Comparison of ENCODE assay signal across 8 cellular contexts in the genomic region with DNA sequence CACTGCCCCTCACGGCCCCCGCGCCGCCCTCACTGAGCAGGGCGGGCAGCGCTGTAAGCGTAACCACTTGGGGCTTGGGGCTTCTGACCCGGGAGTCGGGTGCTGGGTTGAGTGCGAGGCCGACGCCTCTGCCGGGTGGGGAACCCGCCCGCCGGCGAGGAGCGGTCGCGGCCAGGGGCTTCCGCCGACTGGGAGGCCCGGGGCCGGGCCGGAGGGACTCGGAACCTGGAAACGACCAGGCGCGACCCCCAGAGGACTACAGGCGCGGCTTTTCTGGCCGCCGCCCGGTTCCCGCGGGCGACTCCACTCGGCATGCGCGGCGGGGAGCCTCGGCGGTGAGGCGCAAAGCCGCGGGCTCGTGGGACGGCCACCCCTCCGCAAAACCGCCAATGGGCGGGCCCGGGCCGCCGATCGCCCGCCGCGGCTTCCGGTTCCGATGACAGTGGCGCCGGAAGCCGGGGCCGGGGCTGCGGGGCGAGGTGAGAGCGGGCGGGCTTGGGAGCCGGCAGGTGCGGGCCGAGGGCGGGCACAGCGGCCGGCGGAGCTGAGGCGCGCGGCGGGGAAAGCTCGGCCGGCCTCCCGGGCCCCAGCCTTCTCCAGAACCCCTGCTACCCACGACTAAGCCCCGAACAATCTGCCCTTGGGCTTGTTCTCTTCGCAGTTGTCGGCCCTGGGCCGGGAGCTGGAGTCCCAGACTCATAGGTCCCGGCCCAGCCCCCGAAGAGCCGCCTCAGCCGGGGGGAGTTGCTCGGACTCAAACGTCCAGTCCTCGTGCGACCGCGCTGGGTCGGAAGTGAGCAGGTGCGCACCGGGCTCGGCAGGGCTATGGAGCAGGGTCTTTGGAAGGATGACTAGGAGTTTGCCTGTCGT. TPM values are rescaled to one million over a fixed set of nuclear protein-coding genes. Genes with fewer than 3 reads are reported as not detected.
DNase-seq lines count a peak whose midpoint lies in the region; FAIRE-seq and TF ChIP-seq lines count a peak whose summit lies in the region.

A gene with protein sequence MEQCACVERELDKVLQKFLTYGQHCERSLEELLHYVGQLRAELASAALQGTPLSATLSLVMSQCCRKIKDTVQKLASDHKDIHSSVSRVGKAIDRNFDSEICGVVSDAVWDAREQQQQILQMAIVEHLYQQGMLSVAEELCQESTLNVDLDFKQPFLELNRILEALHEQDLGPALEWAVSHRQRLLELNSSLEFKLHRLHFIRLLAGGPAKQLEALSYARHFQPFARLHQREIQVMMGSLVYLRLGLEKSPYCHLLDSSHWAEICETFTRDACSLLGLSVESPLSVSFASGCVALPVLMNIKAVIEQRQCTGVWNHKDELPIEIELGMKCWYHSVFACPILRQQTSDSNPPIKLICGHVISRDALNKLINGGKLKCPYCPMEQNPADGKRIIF (plus strand): TSS at position 439 of the 870 bp plus-strand sequence. CDS start 7,106 bp downstream, outside the sequence.

- H3K9ac ChIP-seq in endothelial cell of umbilical vein (replicated peaks; ENCODE audit: extremely low read depth, insufficient read depth, low read length), result peak within 1 kb of the TSS; percentile 50

- BruUV-seq in OCI-LY7 (replicated peaks; lab: Mats Ljungman, UMichigan), result no TSS peak
- BruUV-seq in endothelial cell of umbilical vein (replicated peaks; lab: Mats Ljungman, UMichigan), result TSS peak; percentile 16

- H4K20me1 ChIP-seq in OCI-LY7 (ENCODE audit: insufficient read depth, low read length), result no peaks in the 10 kb centered on the region
- no peaks in the 10 kb centered on the region for H4K20me1 ChIP-seq in endothelial cell of umbilical vein (replicated peaks; ENCODE audit: control insufficient read depth, extremely low read depth, insufficient read depth, low read length)

- H3K4me1 ChIP-seq in OCI-LY7 (ENCODE audit: insufficient read depth, low read length, poor library complexity, severe bottlenecking) (peaks cover 19% of the 10 kb centered on the region), endothelial cell of umbilical vein (ENCODE audit: control insufficient read depth, extremely low read depth, insufficient read depth, low read length) (peaks cover 11% of the 10 kb centered on the region)

- H3K9me2 ChIP-seq in OCI-LY7 (ENCODE audit: insufficient read depth, low read length), result no peaks in the 10 kb centered on the region

- H3K9me1 ChIP-seq in endothelial cell of umbilical vein (replicated peaks; ENCODE audit: control insufficient read depth, extremely low read depth, insufficient read depth, low read length), result no peaks in the 10 kb centered on the region

- CTCF ChIA-PET in OCI-LY7 (lab: Charles Lee; ENCODE audit: unreplicated experiment) (interaction anchor here (0.5 to 1.4 kb wide), 2 partner anchors 10 to 548 kb away, joined by 3 to 5 read pairs; no protein-coding TSS in a partner anchor), endothelial cell of umbilical vein (lab: Charles Lee) (interaction anchor here (1.0 to 1.5 kb wide), 3 partner anchors 12 to 55 kb away, joined by 3 to 5 read pairs (median 4); no protein-coding TSS in a partner anchor)

- H3K9me3 ChIP-seq in OCI-LY7 (ENCODE audit: low read length), result no peaks in the 10 kb centered on the region
- H3K9me3 ChIP-seq in endothelial cell of umbilical vein (replicated peaks; ENCODE audit: control insufficient read depth, insufficient read depth, low read length), result no peaks in the 10 kb centered on the region

- intact Hi-C loops in OCI-LY7 (cut with micrococcal nuclease; ENCODE audit: unreplicated experiment) (loop anchor here (1.0 to 2.0 kb wide), 2 partner anchors 10 to 16 kb away; no protein-coding TSS in a partner anchor), endothelial cell of umbilical vein (cut with micrococcal nuclease) (loop anchor here (1.0 to 2.0 kb wide), 5 partner anchors 13 to 55 kb away; a partner anchor contains a TSS)

- peak within 1 kb of the TSS; percentile 97 for H3K4me3 ChIP-seq in OCI-LY7 (ENCODE audit: low read depth, low read length, poor library complexity, severe bottlenecking)
- H3K4me3 ChIP-seq in endothelial cell of umbilical vein (replicated peaks in 1 of 3; ENCODE audit: insufficient read depth in 1 of 3, low read depth in 1 of 3, low read length in 3 of 3), result peak within 1 kb of the TSS; percentile 62 to 82 (median 64)

- H3K36me3 ChIP-seq in OCI-LY7 (ENCODE audit: insufficient read depth, low read length) (peaks cover 37% of the 10 kb centered on the region), endothelial cell of umbilical vein (ENCODE audit: control insufficient read depth in 2 of 2, extremely low read depth in 1 of 2, insufficient read depth in 2 of 2, low read length in 2 of 2) (peaks cover 0 to 5% of the 10 kb centered on the region in 2 experiments)

- H3K27ac ChIP-seq in OCI-LY7 (ENCODE audit: low read depth, low read length, poor library complexity, severe bottlenecking) (peak within 1 kb of the TSS; percentile 82), endothelial cell of umbilical vein (ENCODE audit: insufficient read depth, low read depth, low read length) (peak within 1 kb of the TSS; percentile 40)

- H3K79me2 ChIP-seq in OCI-LY7 (ENCODE audit: insufficient read depth, low read depth, low read length), result peaks cover 17% of the 10 kb centered on the region; the same call in 1 of the 2 replicates
- peaks cover 3% of the 10 kb centered on the region for H3K79me2 ChIP-seq in endothelial cell of umbilical vein (ENCODE audit: control insufficient read depth, insufficient read depth, low read length)

- H3K4me2 ChIP-seq in OCI-LY7 (ENCODE audit: low read length) (peak within 1 kb of the TSS; percentile 76), endothelial cell of umbilical vein (ENCODE audit: insufficient read depth, low read length) (peak within 1 kb of the TSS; percentile 33)

- TF ChIP-seq CTCF in GM20000 (IDR thresholded peaks at IDR 0.05; ENCODE audit: extremely low read depth, missing control alignments) (no peak), OCI-LY7 (conservative IDR thresholded peaks at IDR 0.05; ENCODE audit: low read length) (no peak), endothelial cell of umbilical vein (IDR thresholded peaks at IDR 0.05; ENCODE audit: extremely low read depth in 1 of 2, insufficient read depth in 1 of 2, low read depth in 1 of 2, low read length in 2 of 2) (no peak)

- dilution Hi-C loops in endothelial cell of umbilical vein (cut with MboI; ENCODE audit: extremely low pct_ligation_motif_present, low sequenced_read_pairs), result no loop called here

- TF ChIP-seq POLR2A in endothelial cell of umbilical vein (IDR thresholded peaks at IDR 0.05; ENCODE audit: low read depth, low read length), result peak; percentile 70

- peak; percentile 83 for DNase-seq in COR-L47 (lab: John Stamatoyannopoulos, UW)
- DNase-seq in GM20000 (ENCODE audit: low spot score), result peak; percentile 97
- DNase-seq in HT-29 (ENCODE audit: low spot score), result peak; percentile 89
- peak; percentile 92 for DNase-seq in OCI-LY7 (ENCODE audit: low spot score)
- peak; percentile 72 for DNase-seq in activated T-cell treated with anti-CD3 and anti-CD28 coated beads for 1 hour (ENCODE audit: low read depth)
- peak; percentile 68 for DNase-seq in endothelial cell of umbilical vein (ENCODE audit: low read depth, low spot score)
- DNase-seq in midbrain (lab: John Stamatoyannopoulos, UW), result peak; percentile 83
- peak; percentile 44 to 63 for DNase-seq in stimulated activated CD8-positive, alpha-beta memory T cell treated with anti-CD3 and anti-CD28 coated beads, Interleukin-2, amount 100 ng/mL, for 1 hour (ENCODE audit: low read depth in 2 of 2)

- H2AFZ ChIP-seq in OCI-LY7 (ENCODE audit: low read length) (peak within 1 kb of the TSS; percentile 59; the same call in 1 of the 2 replicates), endothelial cell of umbilical vein (ENCODE audit: low read depth, low read length) (peak within 1 kb of the TSS; percentile 62)

- peak; percentile 70 for FAIRE-seq in endothelial cell of umbilical vein (lab: Jason Lieb, UNC)

- POLR2A ChIA-PET in OCI-LY7 (lab: Charles Lee) (interaction anchor here (0.7 to 1.7 kb wide), 2 partner anchors 10 to 15 kb away, joined by 4 to 9 read pairs; no protein-coding TSS in a partner anchor), endothelial cell of umbilical vein (lab: Charles Lee) (no interaction called here)

- H3K27me3 ChIP-seq in endothelial cell of umbilical vein (ENCODE audit: control insufficient read depth in 2 of 2, insufficient read depth in 2 of 2, low read length in 2 of 2), result no peaks in the 10 kb centered on the region

TF ChIP-seq in endothelial cell of umbilical vein, 7 proteins besides CTCF, POLR2A, EP300 and RAD21:
- TF ChIP-seq, protein P1, sequence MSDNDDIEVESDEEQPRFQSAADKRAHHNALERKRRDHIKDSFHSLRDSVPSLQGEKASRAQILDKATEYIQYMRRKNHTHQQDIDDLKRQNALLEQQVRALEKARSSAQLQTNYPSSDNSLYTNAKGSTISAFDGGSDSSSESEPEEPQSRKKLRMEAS (IDR thresholded peaks at IDR 0.05; ENCODE audit: insufficient read depth, insufficient read length), result no peak
- TF ChIP-seq POLR2AphosphoS5 (IDR thresholded peaks at IDR 0.05; ENCODE audit: insufficient read depth, low read depth, low read length), result peak; percentile 94
- TF ChIP-seq FOS (IDR thresholded peaks at IDR 0.05; ENCODE audit: borderline replicate concordance, insufficient read depth, low read length), result peak; percentile 7

RNA-seq across cellular contexts. Expression of the gene that starts here (rescaled TPM):
- 42.0 and 50.0 TPM in 2 replicates for total RNA-seq in HT-29 (2014; rRNA removed; shearing (Covaris generic))
- 54.2 and 68.3 TPM in 2 replicates for total RNA-seq in OCI-LY7 (2014; rRNA removed; shearing (Covaris generic))
- 63.2 and 63.7 TPM in 2 replicates for total RNA-seq in OCI-LY7 (2022)
- 34.2 and 38.2 TPM in 2 replicates for total RNA-seq in endothelial cell of umbilical vein
- 37.2 and 40.2 TPM in 2 replicates for polyA plus RNA-seq in endothelial cell of umbilical vein
- 37.4 and 40.0 TPM in 2 replicates for polyA plus RNA-seq in endothelial cell of umbilical vein (2011; cell fraction: cytosol; rRNA removed)
- 56.5 and 63.0 TPM in 2 replicates for polyA plus RNA-seq in endothelial cell of umbilical vein (2011; cell fraction: nucleus; rRNA removed)
- 11.9 and 17.7 TPM in 2 replicates for polyA plus RNA-seq in endothelial cell of umbilical vein (2012)
- polyA minus RNA-seq in endothelial cell of umbilical vein, result 37.4 and 48.4 TPM in 2 replicates
- polyA minus RNA-seq in endothelial cell of umbilical vein (2011; cell fraction: cytosol; rRNA and poly(A)+ RNA removed), result 29.2 TPM
- polyA minus RNA-seq in endothelial cell of umbilical vein (2011; cell fraction: nucleus; rRNA and poly(A)+ RNA removed), result 23.2 and 24.3 TPM in 2 replicates

Comparison
In these comparisons a context has a peak if more than half of its experiments do, and no peak if none do; other contexts are left out.
1. Peak in every context shown above with its lines: DNase-seq, H3K4me3 ChIP-seq and H3K27ac ChIP-seq.